Comparison of ENCODE assay signal across 9 cellular contexts in the genomic region with DNA sequence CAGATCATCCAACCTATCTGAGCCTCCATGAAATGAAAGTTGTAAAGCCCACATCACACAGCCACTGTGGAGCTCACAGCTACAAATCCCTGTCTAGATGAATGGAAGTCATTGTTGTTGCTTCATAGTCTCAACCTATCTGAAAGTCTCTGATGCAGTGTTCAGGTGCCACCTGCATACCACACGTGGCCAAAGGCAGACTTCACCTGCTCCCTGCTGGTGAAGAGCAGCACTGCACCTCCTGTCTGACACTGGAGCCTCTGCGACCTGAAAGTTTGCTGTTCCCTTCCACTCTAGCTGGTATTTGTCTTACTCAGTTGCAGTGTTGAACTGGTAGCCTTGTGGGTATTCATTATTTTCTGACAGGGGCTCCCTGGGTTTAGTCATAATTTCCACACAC. TPM values are rescaled to one million over a fixed set of nuclear protein-coding genes. Genes with fewer than 3 reads are reported as not detected.
DNase-seq lines count a peak whose midpoint lies in the region; ATAC-seq and TF ChIP-seq lines count a peak whose summit lies in the region.
"Had no signal": no experiment of that assay in that cellular context is flagged by ENCODE, and none has a peak within 500 bp of the region (broad histone marks: within the 10 kb centered on the region; RNA-seq: fewer than 3 reads in every experiment).

No MANE protein-coding gene starts in this region.

- ATAC-seq in GM23338 (peak; percentile 99), mucosa of descending colon (peak; percentile 85), GM21367 (IDR thresholded peaks at IDR 0.05; ENCODE audit: unreplicated experiment) (no peak)

- no peak for DNase-seq in GM12864 (ENCODE audit: low read depth)
- peak; percentile 87 for DNase-seq in GM23338 (ENCODE audit: low spot score)
- peak; percentile 43 for DNase-seq in NCI-H69 (lab: John Stamatoyannopoulos, UW)
- no peak for DNase-seq in adrenal gland
- peak in 2 of 3 donors; percentile 53 to 60 for DNase-seq in mucosa of descending colon
- DNase-seq in occipital lobe (lab: John Stamatoyannopoulos, UW): no peak
- DNase-seq in dedifferentiated amniotic fluid mesenchymal stem cell (ENCODE audit: extremely low spot score): no peak

- H4K20me1 ChIP-seq in GM23338 (replicated peaks; ENCODE audit: insufficient read depth): no peaks in the 10 kb centered on the region

- H3K36me3 Mint-ChIP-seq in GM23338 (ENCODE audit: low read depth): no peaks in the 10 kb centered on the region

- no peaks in the 10 kb centered on the region for H3K79me2 ChIP-seq in GM23338 (replicated peaks; ENCODE audit: insufficient read depth)

- H3K4me2 ChIP-seq in GM23338: no peak overlapping the region

- H3K4me3 ChIP-seq in GM12864 (ENCODE audit: low read depth, low read length): no peak overlapping the region
- H3K4me3 ChIP-seq in GM23338: no peak overlapping the region
- H3K4me3 ChIP-seq in adrenal gland: no peak overlapping the region
- H3K4me3 ChIP-seq in mucosa of descending colon: no peak overlapping the region

- H3K27me3 Mint-ChIP-seq in GM23338 (ENCODE audit: insufficient read depth, low read depth, poor library complexity): peaks cover 2% of the 10 kb centered on the region

- H3K27ac ChIP-seq in GM23338 (ENCODE audit: low read depth) (no peak overlapping the region), adrenal gland (no peak overlapping the region)

- H3K36me3 ChIP-seq in GM23338 (ENCODE audit: insufficient read depth) (no peaks in the 10 kb centered on the region), adrenal gland (replicated peaks in 1 of 2) (no peaks in the 10 kb centered on the region), mucosa of descending colon (ENCODE audit: low read depth) (no peaks in the 10 kb centered on the region)

- WGBS in adrenal gland, 4 donors: 17 to 29% (median 20%) methylated on average over 2 of the region's 2 CpGs

- 0 out of 2 replicates have a peak, but pooled peaks cover 5% of the 10 kb centered on the region for H3K4me1 ChIP-seq in GM23338 (ENCODE audit: insufficient read depth)
- H3K4me1 ChIP-seq in adrenal gland (replicated peaks in 1 of 2): no peaks in the 10 kb centered on the region
- no peaks in the 10 kb centered on the region for H3K4me1 ChIP-seq in mucosa of descending colon (ENCODE audit: low read depth)

- H3K4me1 Mint-ChIP-seq in GM23338: peaks cover 10% of the 10 kb centered on the region

- H3K9me3 ChIP-seq in adrenal gland (replicated peaks in 1 of 3): no peaks in the 10 kb centered on the region
- no peaks in the 10 kb centered on the region for H3K9me3 ChIP-seq in mucosa of descending colon

- H3K27ac Mint-ChIP-seq in GM23338: no peak overlapping the region
- H3K27ac Mint-ChIP-seq: T-helper 1 cell treated with Interleukin-12 subunit alpha and Interleukin-12 subunit beta and Interleukin-4 antibody, amounts not matched to agents 30 μg/mL and 1 μg/mL, for 36 hours had no signal

- no peaks in the 10 kb centered on the region for H3F3A ChIP-seq in GM23338 (replicated peaks; ENCODE audit: low read depth)

- TF ChIP-seq CTCF in GM12864 (IDR thresholded peaks at IDR 0.05; ENCODE audit: low read depth, low read length, missing control alignments): peak; percentile 96
- peak; percentile 80 to 93 for TF ChIP-seq CTCF in GM23338 (conservative IDR thresholded peaks at IDR 0.05; ENCODE audit: low read depth in 2 of 2)
- peak in 5 of 6 experiments; percentile 18 to 39 (median 28) for TF ChIP-seq CTCF in adrenal gland (IDR thresholded peaks at IDR 0.05)
- peak; percentile 41 for TF ChIP-seq CTCF in mucosa of descending colon (IDR thresholded peaks at IDR 0.05)

- TF ChIP-seq POLR2A in adrenal gland (IDR thresholded peaks at IDR 0.05): no peak

- no peak overlapping the region for H2AFZ ChIP-seq in GM23338

- no peaks in the 10 kb centered on the region for H3K9me3 Mint-ChIP-seq in GM23338
- H3K9me3 Mint-ChIP-seq: T-helper 1 cell treated with Interleukin-12 subunit alpha and Interleukin-12 subunit beta and Interleukin-4 antibody, amounts not matched to agents 30 μg/mL and 1 μg/mL, for 36 hours had no signal

- intact Hi-C loops in adrenal gland (cut with DNase I): no loop called here
- intact Hi-C loops in mucosa of descending colon (cut with DNase I, micrococcal nuclease): no loop called here

- H3K9me2 ChIP-seq in GM23338 (ENCODE audit: insufficient read depth): no peaks in the 10 kb centered on the region

- H3K27me3 ChIP-seq in GM23338 (ENCODE audit: insufficient read depth) (no peaks in the 10 kb centered on the region), adrenal gland (no peaks in the 10 kb centered on the region)

- no peak overlapping the region for H3K4me3 Mint-ChIP-seq in GM23338
- H3K4me3 Mint-ChIP-seq: T-helper 1 cell treated with Interleukin-12 subunit alpha and Interleukin-12 subunit beta and Interleukin-4 antibody, amounts not matched to agents 30 μg/mL and 1 μg/mL, for 36 hours had no signal

TF ChIP-seq in GM23338, 12 proteins besides CTCF, POLR2A, EP300 and RAD21 (continues in another document):
- TF ChIP-seq REST (IDR thresholded peaks at IDR 0.05; ENCODE audit: unreplicated experiment): no peak
- TF ChIP-seq, protein P1, sequence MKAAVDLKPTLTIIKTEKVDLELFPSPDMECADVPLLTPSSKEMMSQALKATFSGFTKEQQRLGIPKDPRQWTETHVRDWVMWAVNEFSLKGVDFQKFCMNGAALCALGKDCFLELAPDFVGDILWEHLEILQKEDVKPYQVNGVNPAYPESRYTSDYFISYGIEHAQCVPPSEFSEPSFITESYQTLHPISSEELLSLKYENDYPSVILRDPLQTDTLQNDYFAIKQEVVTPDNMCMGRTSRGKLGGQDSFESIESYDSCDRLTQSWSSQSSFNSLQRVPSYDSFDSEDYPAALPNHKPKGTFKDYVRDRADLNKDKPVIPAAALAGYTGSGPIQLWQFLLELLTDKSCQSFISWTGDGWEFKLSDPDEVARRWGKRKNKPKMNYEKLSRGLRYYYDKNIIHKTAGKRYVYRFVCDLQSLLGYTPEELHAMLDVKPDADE (IDR thresholded peaks at IDR 0.05): no peak
- no peak for TF ChIP-seq EZH2phosphoT487 (IDR thresholded peaks at IDR 0.05; ENCODE audit: unreplicated experiment)

RNA-seq across cellular contexts. Expression of gene LORICRIN, which starts 18.4 kb away (rescaled TPM):
- not detected in 2 replicates for total RNA-seq in GM23338 (2014; rRNA removed; shearing (Covaris generic))
- 0.23 and 0.24 TPM in 2 replicates for polyA plus RNA-seq in GM23338 (2016; fragmentation: Nextera tagmentation; extraction: Ambion mirVana)
- total RNA-seq in adrenal gland: not detected
- polyA plus RNA-seq in adrenal gland: not detected
- not detected for total RNA-seq in mucosa of descending colon
- total RNA-seq in occipital lobe: not detected

RNA-seq across cellular contexts. Expression of gene PGLYRP3, which starts 34.9 kb away (rescaled TPM):
- total RNA-seq in GM23338 (2014; rRNA removed; shearing (Covaris generic)): not detected in 2 replicates
- polyA plus RNA-seq in GM23338 (2016; fragmentation: Nextera tagmentation; extraction: Ambion mirVana): not detected in 2 replicates
- total RNA-seq in adrenal gland: not detected
- polyA plus RNA-seq in adrenal gland: not detected
- total RNA-seq in mucosa of descending colon: not detected
- total RNA-seq in occipital lobe: not detected

Comparison
In these comparisons a context has a peak if more than half of its experiments do, and no peak if none do; other contexts are left out.
1. DNase-seq: peak in GM23338 (single experiment), NCI-H69 (single experiment) and mucosa of descending colon (2 of 3); none in GM12864 (single experiment), adrenal gland (0 of 7), occipital lobe (single experiment) and dedifferentiated amniotic fluid mesenchymal stem cell (single experiment).
2. CTCF ChIP-seq: peak in every context shown above with its lines; median percentile 96 in GM12864; 86 in GM23338; 41 in mucosa of descending colon; 28 in adrenal gland.